In the genomic region with DNA sequence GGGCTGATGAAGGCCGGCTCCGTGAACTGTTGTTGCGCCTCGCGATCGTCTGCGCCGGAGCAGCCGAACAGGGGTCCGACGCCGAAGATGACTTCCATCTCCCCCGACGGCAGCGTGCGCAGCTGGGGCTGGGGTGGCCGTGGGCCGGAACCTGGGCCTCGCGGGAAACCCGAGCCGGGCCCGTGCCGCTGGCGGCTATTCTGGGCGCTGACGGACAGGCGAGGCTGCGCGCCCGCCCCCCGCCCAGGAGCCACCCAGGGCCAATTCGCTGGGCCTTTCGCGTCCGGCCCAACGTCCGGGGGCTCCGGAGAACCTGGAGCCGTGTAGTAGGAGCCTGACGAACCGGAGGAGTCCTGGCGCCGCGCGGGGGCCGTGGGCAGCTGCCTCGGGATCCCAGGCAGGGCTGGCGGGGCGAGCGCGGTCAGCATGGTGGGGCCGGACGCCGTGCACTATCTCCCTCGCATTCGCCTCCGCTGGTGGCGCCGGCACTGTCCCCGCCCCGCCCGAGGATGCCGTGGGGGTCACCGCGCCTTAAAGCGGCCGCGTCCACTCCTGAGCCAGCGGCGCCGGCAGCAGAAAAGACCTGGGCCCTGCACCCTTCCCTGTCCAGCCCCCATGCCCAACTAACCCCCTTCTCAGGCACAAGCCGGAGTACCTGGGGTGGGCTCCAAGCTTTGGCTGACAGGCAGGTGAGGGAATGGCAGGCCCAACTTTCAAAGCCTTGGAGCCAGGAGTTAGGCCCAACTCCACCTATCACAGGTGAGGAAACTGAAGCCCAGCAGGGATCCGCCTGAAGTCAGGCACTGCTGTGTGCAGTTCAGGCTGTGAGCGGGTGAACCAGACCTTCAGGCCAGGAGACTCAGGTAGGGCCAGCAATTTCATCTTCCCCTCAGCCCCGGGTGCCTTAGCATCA, we compare ENCODE assay signal across 9 cellular contexts. TPM values are rescaled to one million over a fixed set of nuclear protein-coding genes. Genes with fewer than 3 reads are reported as not detected.
DNase-seq lines count a peak whose midpoint lies in the region; ATAC-seq and TF ChIP-seq lines count a peak whose summit lies in the region.
"Had no signal": no experiment of that assay in that cellular context is flagged by ENCODE, and none has a peak within 500 bp of the region (broad histone marks: within the 10 kb centered on the region; RNA-seq: fewer than 3 reads in every experiment).

A gene with protein sequence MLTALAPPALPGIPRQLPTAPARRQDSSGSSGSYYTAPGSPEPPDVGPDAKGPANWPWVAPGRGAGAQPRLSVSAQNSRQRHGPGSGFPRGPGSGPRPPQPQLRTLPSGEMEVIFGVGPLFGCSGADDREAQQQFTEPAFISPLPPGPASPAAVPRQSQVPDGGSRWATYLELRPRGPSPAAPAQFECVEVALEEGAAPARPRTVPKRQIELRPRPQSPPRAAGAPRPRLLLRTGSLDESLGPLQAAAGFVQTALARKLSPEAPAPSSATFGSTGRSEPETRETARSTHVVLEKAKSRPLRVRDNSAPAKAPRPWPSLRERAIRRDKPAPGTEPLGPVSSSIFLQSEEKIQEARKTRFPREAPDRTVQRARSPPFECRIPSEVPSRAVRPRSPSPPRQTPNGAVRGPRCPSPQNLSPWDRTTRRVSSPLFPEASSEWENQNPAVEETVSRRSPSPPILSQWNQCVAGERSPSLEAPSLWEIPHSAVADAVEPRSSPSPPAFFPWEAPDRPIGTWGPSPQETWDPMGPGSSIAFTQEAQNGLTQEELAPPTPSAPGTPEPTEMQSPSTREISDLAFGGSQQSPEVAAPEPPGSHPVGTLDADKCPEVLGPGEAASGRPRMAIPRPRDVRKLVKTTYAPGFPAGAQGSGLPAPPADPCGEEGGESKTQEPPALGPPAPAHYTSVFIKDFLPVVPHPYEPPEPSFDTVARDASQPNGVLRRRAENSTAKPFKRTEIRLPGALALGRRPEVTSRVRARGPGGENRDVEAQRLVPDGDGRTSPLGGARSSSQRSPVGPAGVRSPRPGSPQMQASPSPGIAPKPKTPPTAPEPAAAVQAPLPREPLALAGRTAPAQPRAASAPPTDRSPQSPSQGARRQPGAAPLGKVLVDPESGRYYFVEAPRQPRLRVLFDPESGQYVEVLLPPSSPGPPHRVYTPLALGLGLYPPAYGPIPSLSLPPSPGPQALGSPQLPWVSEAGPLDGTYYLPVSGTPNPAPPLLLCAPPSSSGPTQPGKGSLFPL (minus strand): TSS at position 451 of the 913 bp plus-strand sequence. CDS start 23 bp downstream, at position 428.

- no peaks in the 10 kb centered on the region for H3K36me3 Mint-ChIP-seq in CD4-positive, CD25-positive, alpha-beta regulatory T cell
- peaks cover 6% of the 10 kb centered on the region for H3K36me3 Mint-ChIP-seq in osteocyte (ENCODE audit: unreplicated experiment)

- H3K27me3 ChIP-seq in CD4-positive, CD25-positive, alpha-beta regulatory T cell (ENCODE audit: control insufficient read depth, insufficient read depth, low read length), result no peaks in the 10 kb centered on the region
- H3K27me3 ChIP-seq in Peyer's patch, result peaks cover 0 to 8% of the 10 kb centered on the region in 2 donors

- no peak for TF ChIP-seq POLR2A in Peyer's patch (IDR thresholded peaks at IDR 0.05)

- peaks cover 4% of the 10 kb centered on the region for H3K27me3 Mint-ChIP-seq in CD4-positive, CD25-positive, alpha-beta regulatory T cell
- H3K27me3 Mint-ChIP-seq in osteocyte (ENCODE audit: unreplicated experiment), result no peaks in the 10 kb centered on the region

- H3K9me3 Mint-ChIP-seq in CD4-positive, CD25-positive, alpha-beta regulatory T cell, result peaks cover 0 to 2% (median 0%) of the 10 kb centered on the region in 7 donors
- no peaks in the 10 kb centered on the region for H3K9me3 Mint-ChIP-seq in osteocyte (ENCODE audit: unreplicated experiment)

- H3K4me1 Mint-ChIP-seq in CD4-positive, CD25-positive, alpha-beta regulatory T cell, result peaks cover 0 to 33% (median 23%) of the 10 kb centered on the region in 4 donors
- peaks cover 28% of the 10 kb centered on the region for H3K4me1 Mint-ChIP-seq in osteocyte (ENCODE audit: unreplicated experiment)

- no peak within 1 kb of the TSS for H3K27ac ChIP-seq in CD4-positive, CD25-positive, alpha-beta regulatory T cell (ENCODE audit: insufficient read depth, low read length, poor library complexity, severe bottlenecking)
- peak within 1 kb of the TSS in 1 of 4 donors; percentile 61 for H3K27ac ChIP-seq in Peyer's patch

- H3K36me3 ChIP-seq in CD4-positive, CD25-positive, alpha-beta regulatory T cell (ENCODE audit: control insufficient read depth, insufficient read depth, low read length), result no peaks in the 10 kb centered on the region
- H3K36me3 ChIP-seq in Peyer's patch, result no peaks in the 10 kb centered on the region

- H3K27ac Mint-ChIP-seq in CD4-positive, CD25-positive, alpha-beta regulatory T cell, result no peak within 1 kb of the TSS
- H3K27ac Mint-ChIP-seq in osteocyte (ENCODE audit: unreplicated experiment), result no peak within 1 kb of the TSS

- peak within 1 kb of the TSS; percentile 52 to 91 (median 76) for H3K4me3 Mint-ChIP-seq in CD4-positive, CD25-positive, alpha-beta regulatory T cell
- peak within 1 kb of the TSS; percentile 78 for H3K4me3 Mint-ChIP-seq in osteocyte (ENCODE audit: unreplicated experiment)

- no peak for DNase-seq in CD4-positive, CD25-positive, alpha-beta regulatory T cell
- DNase-seq in Peyer's patch (no peak), fibroblast of pulmonary artery (ENCODE audit: low read depth) (no peak), osteocyte (ENCODE audit: extremely low spot score, unreplicated experiment) (no peak), GM03348 (ENCODE audit: low spot score) (no peak), putamen (ENCODE audit: low spot score) (no peak)
- no peak for DNase-seq in stimulated activated CD4-positive, alpha-beta T cell treated with anti-CD3 and anti-CD28 coated beads, Interleukin-4, amount 100 ng/mL, for 24 hours
- DNase-seq: stimulated activated CD4-positive, alpha-beta T cell treated with anti-CD3 and anti-CD28 coated beads, Interleukin-4, amount 100 ng/mL, for 1 hour had no signal

- TF ChIP-seq CTCF in Peyer's patch (IDR thresholded peaks at IDR 0.05), result no peak
- no peak for TF ChIP-seq CTCF in fibroblast of pulmonary artery (IDR thresholded peaks at IDR 0.05; ENCODE audit: low read length, missing control alignments)
- no peak for TF ChIP-seq CTCF in osteocyte (IDR thresholded peaks at IDR 0.05)

- peaks cover 44% of the 10 kb centered on the region for H3K4me1 ChIP-seq in CD4-positive, CD25-positive, alpha-beta regulatory T cell (ENCODE audit: control insufficient read depth, insufficient read depth, low read length, poor library complexity, severe bottlenecking)
- peaks cover 0 to 47% (median 19%) of the 10 kb centered on the region in 4 donors for H3K4me1 ChIP-seq in Peyer's patch

- H3K9me3 ChIP-seq in CD4-positive, CD25-positive, alpha-beta regulatory T cell (ENCODE audit: control insufficient read depth in 2 of 2, low read length in 2 of 2), result no peaks in the 10 kb centered on the region
- no peaks in the 10 kb centered on the region for H3K9me3 ChIP-seq in Peyer's patch

- peak within 1 kb of the TSS; percentile 72 for H3K4me3 ChIP-seq in CD4-positive, CD25-positive, alpha-beta regulatory T cell (ENCODE audit: low read depth, low read length)
- H3K4me3 ChIP-seq in Peyer's patch (peak within 1 kb of the TSS; percentile 48 to 74 (median 54)), fibroblast of pulmonary artery (replicated peaks; ENCODE audit: low read depth, low read length) (peak within 1 kb of the TSS; percentile 24)

- no peak for ATAC-seq in CD4-positive, CD25-positive, alpha-beta regulatory T cell (ENCODE audit: low read depth in 2 of 2)
- ATAC-seq in GM21515 (IDR thresholded peaks at IDR 0.05; ENCODE audit: unreplicated experiment), result no peak

RNA-seq across cellular contexts. Expression of the gene that starts here (rescaled TPM):
- total RNA-seq in CD4-positive, CD25-positive, alpha-beta regulatory T cell, result 1.2 TPM
- polyA plus RNA-seq in CD4-positive, CD25-positive, alpha-beta regulatory T cell, result under 1 TPM; 0.25 to 0.86 (median 0.59) TPM
- total RNA-seq in Peyer's patch (under 1 TPM; 0.18 to 0.94 (median 0.84) TPM), osteocyte (1.5 and 1.6 TPM in 2 replicates)
